8 cellular contexts compared by ENCODE assay signal in genomic region chr5:140239939-140240700, GRCh38.
A peak's percentile ranks its signal among the peaks of the same experiment; 100 is the strongest.
DNase-seq lines count a peak whose midpoint lies in the region; ATAC-seq and TF ChIP-seq lines count a peak whose summit lies in the region.

No MANE protein-coding gene starts in this region.

- intact Hi-C loops in OCI-LY7 (cut with micrococcal nuclease; ENCODE audit: unreplicated experiment): loop anchor here (1.0 to 10.0 kb wide), 3 partner anchors 117 to 395 kb away; partner anchors contain the start of genes CD14, SRA1 and TMCO6

- peaks cover 9% of the 10 kb centered on the region for H3K36me3 ChIP-seq in OCI-LY7 (ENCODE audit: insufficient read depth, low read length)
- no peaks in the 10 kb centered on the region for H3K36me3 ChIP-seq in neural cell (ENCODE audit: insufficient read depth, low read length)
- peaks cover 2% of the 10 kb centered on the region for H3K36me3 ChIP-seq in suprapubic skin

- peak; percentile 28 for TF ChIP-seq RAD21 in neural cell (conservative IDR thresholded peaks at IDR 0.05)

- peak; percentile 74 for DNase-seq in DMS53 (lab: John Stamatoyannopoulos, UW)
- peak; percentile 58 for DNase-seq in HCEC 1CT
- DNase-seq in OCI-LY7 (ENCODE audit: low spot score): peak; percentile 80
- peak; percentile 71 to 78 for DNase-seq in activated T-cell treated with anti-CD3 and anti-CD28 coated beads, Interleukin-2, amount 50 U/mL, for 48 hours
- peak; percentile 62 for DNase-seq in fibroblast of peridontal ligament (ENCODE audit: extremely low read depth)
- no peak for DNase-seq in suprapubic skin (ENCODE audit: low spot score in 2 of 2)

- H3K79me2 ChIP-seq in OCI-LY7 (ENCODE audit: insufficient read depth, low read depth, low read length) (no peaks in the 10 kb centered on the region), neural cell (replicated peaks; ENCODE audit: insufficient read depth, low read length) (no peaks in the 10 kb centered on the region)

- no peak overlapping the region for H3K9ac ChIP-seq in neural cell (ENCODE audit: low read length)

- no peak overlapping the region for H2AFZ ChIP-seq in OCI-LY7 (ENCODE audit: low read length)
- no peak overlapping the region for H2AFZ ChIP-seq in neural cell (ENCODE audit: low read depth, low read length)

- 35% methylated on average over 8 of the region's 11 CpGs for whole genome bisulfite sequencing in suprapubic skin

- H3K4me1 ChIP-seq in OCI-LY7 (ENCODE audit: insufficient read depth, low read length, poor library complexity, severe bottlenecking): peaks cover 14% of the 10 kb centered on the region
- peaks cover 65% of the 10 kb centered on the region for H3K4me1 ChIP-seq in suprapubic skin

- TF ChIP-seq EP300 in neural cell (conservative IDR thresholded peaks at IDR 0.05; ENCODE audit: poor library complexity, severe bottlenecking) (no peak), suprapubic skin (IDR thresholded peaks at IDR 0.05) (no peak)

- no peaks in the 10 kb centered on the region for H3K27me3 ChIP-seq in neural cell (ENCODE audit: insufficient read depth, low read depth, low read length)
- no peaks in the 10 kb centered on the region for H3K27me3 ChIP-seq in suprapubic skin

- no peak overlapping the region for H3K4me2 ChIP-seq in OCI-LY7 (ENCODE audit: low read length)
- H3K4me2 ChIP-seq in neural cell (ENCODE audit: low read length): no peak overlapping the region

- H3K9me3 ChIP-seq in OCI-LY7 (ENCODE audit: low read length): no peaks in the 10 kb centered on the region
- H3K9me3 ChIP-seq in neural cell (ENCODE audit: low read length): no peaks in the 10 kb centered on the region
- H3K9me3 ChIP-seq in suprapubic skin: no peaks in the 10 kb centered on the region

- ATAC-seq in HG02623 (IDR thresholded peaks at IDR 0.05; ENCODE audit: unreplicated experiment): no peak

- no peaks in the 10 kb centered on the region for H3F3A ChIP-seq in neural cell (ENCODE audit: insufficient read depth, low read length, poor library complexity, severe bottlenecking)

- no peak for TF ChIP-seq POLR2A in suprapubic skin (IDR thresholded peaks at IDR 0.05)

- TF ChIP-seq CTCF in OCI-LY7 (conservative IDR thresholded peaks at IDR 0.05; ENCODE audit: low read length) (peak; percentile 88), neural cell (IDR thresholded peaks at IDR 0.05; ENCODE audit: poor library complexity, severe bottlenecking) (peak; percentile 50), suprapubic skin (IDR thresholded peaks at IDR 0.05) (peak; percentile 21 to 48)

- H3K27ac ChIP-seq in OCI-LY7 (ENCODE audit: low read depth, low read length, poor library complexity, severe bottlenecking) (no peak overlapping the region), neural cell (ENCODE audit: low read length) (no peak overlapping the region), suprapubic skin (no peak overlapping the region)

- BruUV-seq in OCI-LY7 (replicated peaks; lab: Mats Ljungman, UMichigan): no TSS peak

- H4K20me1 ChIP-seq in OCI-LY7 (ENCODE audit: insufficient read depth, low read length): no peaks in the 10 kb centered on the region
- H4K20me1 ChIP-seq in neural cell (ENCODE audit: insufficient read depth): no peaks in the 10 kb centered on the region

- CTCF ChIA-PET in OCI-LY7 (lab: Charles Lee; ENCODE audit: unreplicated experiment): interaction anchor here (0.7 to 2.4 kb wide), 4 partner anchors 106 to 119 kb away, joined by 3 to 12 read pairs (median 4); partner anchors contain the start of gene HBEGF

- H3K4me3 ChIP-seq in OCI-LY7 (ENCODE audit: low read depth, low read length, poor library complexity, severe bottlenecking): no peak overlapping the region
- no peak overlapping the region for H3K4me3 ChIP-seq in neural cell (ENCODE audit: low read length)
- no peak overlapping the region for H3K4me3 ChIP-seq in suprapubic skin

- no peaks in the 10 kb centered on the region for H3K9me2 ChIP-seq in OCI-LY7 (ENCODE audit: insufficient read depth, low read length)
- H3K9me2 ChIP-seq in neural cell (ENCODE audit: insufficient read depth, low read length): no peaks in the 10 kb centered on the region

- POLR2A ChIA-PET in OCI-LY7 (lab: Charles Lee): interaction anchor here (0.6 to 1.5 kb wide), 3 partner anchors 107 to 177 kb away, joined by 3 to 5 read pairs (median 4); partner anchors contain the start of gene HBEGF

TF ChIP-seq in neural cell, 6 proteins besides CTCF, POLR2A, EP300 and RAD21:
- TF ChIP-seq SMC3 (conservative IDR thresholded peaks at IDR 0.05; ENCODE audit: poor library complexity): peak; percentile 28
- TF ChIP-seq TAF1 (IDR thresholded peaks at IDR 0.05; ENCODE audit: low read depth): no peak

Comparison
In these comparisons a context has a peak if more than half of its experiments do, and no peak if none do; other contexts are left out.
1. DNase-seq: peak in DMS53 (single experiment), HCEC 1CT (single experiment), OCI-LY7 (single experiment), activated T-cell treated with anti-CD3 and anti-CD28 coated beads, Interleukin-2, amount 50 U/mL, for 48 hours (2 of 2) and fibroblast of peridontal ligament (single experiment); none in suprapubic skin (0 of 2).
2. CTCF ChIP-seq: peak in every context shown above with its lines; median percentile 88 in OCI-LY7; 50 in neural cell; 34 in suprapubic skin.